18 cellular contexts compared by ENCODE assay signal in genomic region chr1:183933528-183934179, GRCh38.
"Had no signal": no experiment of that assay in that cellular context is flagged by ENCODE, and none has a peak within 500 bp of the region (broad histone marks: within the 10 kb centered on the region; RNA-seq: fewer than 3 reads in every experiment).

No MANE protein-coding gene starts in this region.

- H3K4me1 ChIP-seq: upper lobe of right lung had no signal

- ATAC-seq: left lobe of liver had no signal

- H3K4me1 Mint-ChIP-seq: naive B cell had no signal

- H3K9me3 ChIP-seq: right atrium auricular region, thoracic aorta, upper lobe of right lung had no signal

- H3K9me3 Mint-ChIP-seq: activated CD4-positive, alpha-beta T cell treated with anti-CD3 and anti-CD28 coated beads, Interleukin-2, amount 10 ng/mL, durations not matched to agents 7 days and 5 days; naive B cell; stimulated activated naive CD8-positive, alpha-beta T cell treated with anti-CD3 and anti-CD28 coated beads, Interleukin-15, Interleukin-2, amounts not matched to agents 100 ng/mL and 50 ng/mL, for 24 hours had no signal

- DNase-seq: activated CD4-positive, alpha-beta T cell treated with anti-CD3 and anti-CD28 coated beads, Interleukin-2, amount 10 ng/mL, durations not matched to agents 7 days and 5 days; activated CD8-positive, alpha-beta memory T cell treated with anti-CD3 and anti-CD28 coated beads for 24 hours; activated naive CD4-positive, alpha-beta T cell treated with Interleukin-2 at 50 U/mL for 16 hours; aorta; effector CD4-positive, alpha-beta T cell; naive B cell; posterior cingulate gyrus; stimulated activated CD4-positive, alpha-beta T cell treated with anti-CD3 and anti-CD28 coated beads, Interleukin-15, amount 100 ng/mL, for 24 hours; stimulated activated CD4-positive, alpha-beta T cell treated with anti-CD3 and anti-CD28 coated beads, Interleukin-4, amount 100 ng/mL, for 24 hours; upper lobe of right lung had no signal

- FAIRE-seq: bronchial epithelial cell, colon, islet of Langerhans had no signal

- H3K4me3 ChIP-seq: right atrium auricular region, skin epidermis, thoracic aorta, upper lobe of right lung had no signal

- H3K36me3 ChIP-seq: right atrium auricular region, thoracic aorta had no signal

- H3K27ac Mint-ChIP-seq: activated CD4-positive, alpha-beta T cell treated with anti-CD3 and anti-CD28 coated beads, Interleukin-2, amount 10 ng/mL, durations not matched to agents 7 days and 5 days had no signal

- H3K36me3 Mint-ChIP-seq: naive B cell had no signal

- H3K27ac ChIP-seq: skin epidermis, upper lobe of right lung had no signal

- H3K27me3 ChIP-seq: right atrium auricular region, upper lobe of right lung had no signal

- H3K4me3 Mint-ChIP-seq: activated CD4-positive, alpha-beta T cell treated with anti-CD3 and anti-CD28 coated beads, Interleukin-2, amount 10 ng/mL, durations not matched to agents 7 days and 5 days; stimulated activated naive CD8-positive, alpha-beta T cell treated with anti-CD3 and anti-CD28 coated beads, Interleukin-15, Interleukin-2, amounts not matched to agents 100 ng/mL and 50 ng/mL, for 24 hours had no signal

- H3K27me3 Mint-ChIP-seq: stimulated activated naive CD8-positive, alpha-beta T cell treated with anti-CD3 and anti-CD28 coated beads, Interleukin-15, Interleukin-2, amounts not matched to agents 100 ng/mL and 50 ng/mL, for 24 hours had no signal
